In genomic region chr3:39142067-39142466, GRCh38 we compare ENCODE assay signal across 11 cellular contexts. TPM values are rescaled to one million over a fixed set of nuclear protein-coding genes. Genes with fewer than 3 reads are reported as not detected.
DNase-seq lines count a peak whose midpoint lies in the region; ATAC-seq and TF ChIP-seq lines count a peak whose summit lies in the region.
"Had no signal": no experiment of that assay in that cellular context is flagged by ENCODE, and none has a peak within 500 bp of the region (broad histone marks: within the 10 kb centered on the region; RNA-seq: fewer than 3 reads in every experiment).

No MANE protein-coding gene starts in this region.

- POLR2A ChIA-PET in naive thymus-derived CD8-positive, alpha-beta T cell (lab: Charles Lee), result no interaction called here

- H3K27me3 Mint-ChIP-seq in effector memory CD8-positive, alpha-beta T cell, result no peaks in the 10 kb centered on the region
- H3K27me3 Mint-ChIP-seq in naive thymus-derived CD8-positive, alpha-beta T cell, result no peaks in the 10 kb centered on the region

- H3K27ac ChIP-seq in C4-2B, result peak overlapping the region; percentile 81

- H3K27ac Mint-ChIP-seq in effector memory CD8-positive, alpha-beta T cell, result peak overlapping the region; percentile 71 to 91
- peak overlapping the region in 6 of 10 donors; percentile 19 to 91 (median 64) for H3K27ac Mint-ChIP-seq in naive thymus-derived CD8-positive, alpha-beta T cell

- ATAC-seq in effector memory CD8-positive, alpha-beta T cell (replicated peaks), result no peak
- ATAC-seq in naive thymus-derived CD8-positive, alpha-beta T cell, result no peak
- no peak for ATAC-seq in omental fat pad (ENCODE audit: low FRiP score)

- H3K9me3 Mint-ChIP-seq in effector memory CD8-positive, alpha-beta T cell, result no peaks in the 10 kb centered on the region
- H3K9me3 Mint-ChIP-seq in naive thymus-derived CD8-positive, alpha-beta T cell, result no peaks in the 10 kb centered on the region
- H3K9me3 Mint-ChIP-seq: T-helper 1 cell treated with Interleukin-12 subunit alpha and Interleukin-12 subunit beta and Interleukin-4 antibody, amounts not matched to agents 30 μg/mL and 1 μg/mL, for 36 hours had no signal

- no peak for TF ChIP-seq CTCF in C4-2B (conservative IDR thresholded peaks at IDR 0.05)
- no peak for TF ChIP-seq CTCF in omental fat pad (IDR thresholded peaks at IDR 0.05)

- H3K4me1 Mint-ChIP-seq in effector memory CD8-positive, alpha-beta T cell (ENCODE audit: low read depth in 2 of 2), result peaks cover 12 to 27% of the 10 kb centered on the region in 2 donors
- peaks cover 20 to 49% (median 42%) of the 10 kb centered on the region in 4 donors for H3K4me1 Mint-ChIP-seq in naive thymus-derived CD8-positive, alpha-beta T cell

- DNase-seq in NCI-H2029 treated with DMSO at 0.1 percent for 48 hours (lab: John Stamatoyannopoulos, UW), result peak; percentile 71
- DNase-seq in effector memory CD8-positive, alpha-beta T cell, result no peak
- DNase-seq in naive thymus-derived CD8-positive, alpha-beta T cell, result no peak
- DNase-seq in omental fat pad (ENCODE audit: low spot score), result no peak
- no peak for DNase-seq in Ammon's horn (ENCODE audit: low spot score)
- no peak for DNase-seq in C1 segment of cervical spinal cord (lab: John Stamatoyannopoulos, UW)
- no peak for DNase-seq in epidermal melanocyte (ENCODE audit: insufficient read length, low spot score)
- DNase-seq: activated naive CD4-positive, alpha-beta T cell had no signal

- peaks cover 100% of the 10 kb centered on the region for H3K36me3 Mint-ChIP-seq in effector memory CD8-positive, alpha-beta T cell (ENCODE audit: insufficient read depth)
- H3K36me3 Mint-ChIP-seq in naive thymus-derived CD8-positive, alpha-beta T cell, result peaks cover 0 to 61% (median 15%) of the 10 kb centered on the region in 3 donors

- H3K4me3 Mint-ChIP-seq in effector memory CD8-positive, alpha-beta T cell, result peak overlapping the region in 1 of 2 donors; percentile 52
- peak overlapping the region in 1 of 10 donors; percentile 62 for H3K4me3 Mint-ChIP-seq in naive thymus-derived CD8-positive, alpha-beta T cell
- H3K4me3 Mint-ChIP-seq: T-helper 1 cell treated with Interleukin-12 subunit alpha and Interleukin-12 subunit beta and Interleukin-4 antibody, amounts not matched to agents 30 μg/mL and 1 μg/mL, for 36 hours had no signal

RNA-seq across cellular contexts. Expression of gene CSRNP1, which starts 11.3 kb away (rescaled TPM):
- total RNA-seq in naive thymus-derived CD8-positive, alpha-beta T cell, result 10 to 100 TPM; 15.0 to 17.4 TPM
- polyA plus RNA-seq in naive thymus-derived CD8-positive, alpha-beta T cell, result 10 to 100 TPM in 2 of 3 donors, 1 to 10 TPM in 1; 8.0 to 17.1 (median 10.9) TPM
- total RNA-seq in omental fat pad, result 100 to 1,000 TPM in 2 of 4 donors, 10 to 100 TPM in 2; 52.0 to 321 (median 90.8) TPM

RNA-seq across cellular contexts. Expression of gene TTC21A, which starts 34.6 kb away (rescaled TPM):
- total RNA-seq in naive thymus-derived CD8-positive, alpha-beta T cell, result 1 to 10 TPM; 7.5 to 8.7 TPM
- under 1 TPM; 0.50 to 0.94 (median 0.57) TPM for polyA plus RNA-seq in naive thymus-derived CD8-positive, alpha-beta T cell
- total RNA-seq in omental fat pad, result 1 to 10 TPM; 2.6 to 9.9 (median 2.9) TPM

RNA-seq across cellular contexts. Expression of gene GORASP1, which starts 34.6 kb away (rescaled TPM):
- 10 to 100 TPM; 31.9 to 41.2 TPM for total RNA-seq in naive thymus-derived CD8-positive, alpha-beta T cell
- polyA plus RNA-seq in naive thymus-derived CD8-positive, alpha-beta T cell, result 10 to 100 TPM; 10.2 to 13.8 (median 10.7) TPM
- total RNA-seq in omental fat pad, result 10 to 100 TPM; 38.7 to 56.4 (median 51.0) TPM

RNA-seq across cellular contexts. Expression of gene XIRP1, which starts 50.3 kb away (rescaled TPM):
- total RNA-seq in naive thymus-derived CD8-positive, alpha-beta T cell, result not detected
- not detected for polyA plus RNA-seq in naive thymus-derived CD8-positive, alpha-beta T cell
- 1 to 10 TPM in 1 of 4 donors, under 1 TPM in 1, not detected in 2; 0.65 to 2.0 TPM for total RNA-seq in omental fat pad
- total RNA-seq: fibroblast of lung had no signal
